ENCODE assay signal across 11 cellular contexts in genomic region chr1:221620437-221621384, GRCh38.
DNase-seq lines count a peak whose midpoint lies in the region; ATAC-seq, FAIRE-seq and TF ChIP-seq lines count a peak whose summit lies in the region.
"Had no signal": no experiment of that assay in that cellular context is flagged by ENCODE, and none has a peak within 500 bp of the region (broad histone marks: within the 10 kb centered on the region; RNA-seq: fewer than 3 reads in every experiment).

No MANE protein-coding gene starts in this region.

- no peaks in the 10 kb centered on the region for H3K79me2 ChIP-seq in SK-N-SH (ENCODE audit: insufficient read depth)
- no peaks in the 10 kb centered on the region for H3K79me2 ChIP-seq in hepatocyte

- H3K4me3 ChIP-seq in SK-N-SH (ENCODE audit: low read depth in 2 of 2, low read length in 1 of 2) (no peak overlapping the region), hepatocyte (no peak overlapping the region)
- H3K4me3 ChIP-seq: adrenal gland had no signal

- no peaks in the 10 kb centered on the region for H4K20me1 ChIP-seq in SK-N-SH (ENCODE audit: insufficient read depth)
- H4K20me1 ChIP-seq in hepatocyte (ENCODE audit: insufficient read depth, poor library complexity, severe bottlenecking) = no peaks in the 10 kb centered on the region

- DNase-seq in D721Med (ENCODE audit: insufficient read length, low spot score) (no peak), NCI-H1105 (lab: John Stamatoyannopoulos, UW) (peak; percentile 17), SK-N-SH (peak; percentile 27), hepatocyte (ENCODE audit: low spot score) (peak; percentile 9), T-helper 9 cell (no peak), nephron progenitor cell (no peak)
- DNase-seq in activated naive CD4-positive, alpha-beta T cell treated with anti-CD3 and anti-CD28 coated beads for 36 hours = no peak
- DNase-seq: CD8-positive, alpha-beta memory T cell had no signal

- peaks cover 5% of the 10 kb centered on the region for H3F3A ChIP-seq in SK-N-SH (replicated peaks; ENCODE audit: insufficient read depth)

- no peak for TF ChIP-seq CTCF in D721Med (IDR thresholded peaks at IDR 0.05; ENCODE audit: insufficient read depth, missing control alignments)
- TF ChIP-seq CTCF in SK-N-SH (IDR thresholded peaks at IDR 0.05) = no peak
- TF ChIP-seq CTCF in hepatocyte (IDR thresholded peaks at IDR 0.05; ENCODE audit: poor library complexity) = no peak
- no peak for TF ChIP-seq CTCF in nephron progenitor cell (IDR thresholded peaks at IDR 0.05)

- peak; percentile 7; the same call in 1 of the 2 replicates for TF ChIP-seq RAD21 in SK-N-SH (IDR thresholded peaks at IDR 0.05; ENCODE audit: low read length)

- CTCF ChIA-PET in SK-N-SH (lab: Yijun Ruan, JAX) = interaction anchor here (0.9 to 1.2 kb wide), 3 partner anchors 17 to 73 kb away, joined by 3 read pairs; no protein-coding TSS in a partner anchor
- CTCF ChIA-PET in activated naive CD4-positive, alpha-beta T cell treated with anti-CD3 and anti-CD28 coated beads for 36 hours (lab: Charles Lee) = interaction anchor here (1.0 to 1.2 kb wide), 2 partner anchors 11 to 61 kb away, joined by 3 read pairs; no protein-coding TSS in a partner anchor

- no peaks in the 10 kb centered on the region for H3K9me3 ChIP-seq in SK-N-SH
- H3K9me3 ChIP-seq in hepatocyte (ENCODE audit: low read depth) = no peaks in the 10 kb centered on the region
- H3K9me3 ChIP-seq: adrenal gland had no signal

- 66% methylated on average over 5 of the region's 5 CpGs for WGBS in SK-N-SH (ENCODE audit: low lambda C conversion rate)
- WGBS in hepatocyte (ENCODE audit: low lambda C conversion rate, missing lambda C conversion rate) = 89% methylated on average over 5 of the region's 5 CpGs

- no peak for ATAC-seq in GM18873 (IDR thresholded peaks at IDR 0.05; ENCODE audit: low FRiP score, unreplicated experiment)

- H3K9ac ChIP-seq in SK-N-SH = no peak overlapping the region

- peaks cover 0 to 11% of the 10 kb centered on the region in 2 experiments; a peak in 3 of 4 replicates for H3K4me1 ChIP-seq in SK-N-SH (ENCODE audit: control insufficient read depth in 1 of 2, insufficient read depth in 2 of 2, low read depth in 1 of 2, low read length in 1 of 2)
- H3K4me1 ChIP-seq in hepatocyte (ENCODE audit: insufficient read depth) = no peaks in the 10 kb centered on the region
- H3K4me1 ChIP-seq: adrenal gland had no signal

- H3K27ac ChIP-seq in SK-N-SH (ENCODE audit: low read depth in 2 of 2, low read length in 1 of 2) (peak overlapping the region; percentile 29 to 85; a peak in 3 of 4 replicates), hepatocyte (no peak overlapping the region)
- H3K27ac ChIP-seq: adrenal gland had no signal

- H3K9me2 ChIP-seq in SK-N-SH (no peaks in the 10 kb centered on the region), hepatocyte (replicated peaks; ENCODE audit: insufficient read depth) (no peaks in the 10 kb centered on the region)

- H2AFZ ChIP-seq in SK-N-SH (ENCODE audit: low read depth) (no peak overlapping the region; the same call in 1 of the 2 replicates), hepatocyte (no peak overlapping the region)

- H3K36me3 ChIP-seq in SK-N-SH (replicated peaks in 1 of 2; ENCODE audit: control insufficient read depth in 1 of 2, insufficient read depth in 2 of 2, low read length in 1 of 2) (no peaks in the 10 kb centered on the region), hepatocyte (replicated peaks; ENCODE audit: insufficient read depth, low read depth) (no peaks in the 10 kb centered on the region)
- H3K36me3 ChIP-seq: adrenal gland had no signal

- no peaks in the 10 kb centered on the region for H3K4me1 Mint-ChIP-seq in activated naive CD4-positive, alpha-beta T cell treated with anti-CD3 and anti-CD28 coated beads for 36 hours (ENCODE audit: low read depth)
- H3K4me1 Mint-ChIP-seq in nephron progenitor cell = no peaks in the 10 kb centered on the region
- H3K4me1 Mint-ChIP-seq: CD8-positive, alpha-beta memory T cell had no signal

- H3K4me2 ChIP-seq in SK-N-SH (no peak overlapping the region), hepatocyte (no peak overlapping the region)

- no peaks in the 10 kb centered on the region for H3K36me3 Mint-ChIP-seq in activated naive CD4-positive, alpha-beta T cell treated with anti-CD3 and anti-CD28 coated beads for 36 hours (ENCODE audit: low read depth)
- H3K36me3 Mint-ChIP-seq in nephron progenitor cell (ENCODE audit: low read depth) = no peaks in the 10 kb centered on the region

- H3K27me3 ChIP-seq in SK-N-SH (ENCODE audit: insufficient read depth) (no peaks in the 10 kb centered on the region), hepatocyte (no peaks in the 10 kb centered on the region)
- H3K27me3 ChIP-seq: adrenal gland had no signal

- H3K4me3 Mint-ChIP-seq in activated naive CD4-positive, alpha-beta T cell treated with anti-CD3 and anti-CD28 coated beads for 36 hours = no peak overlapping the region
- H3K4me3 Mint-ChIP-seq in nephron progenitor cell = no peak overlapping the region
- H3K4me3 Mint-ChIP-seq: CD8-positive, alpha-beta memory T cell; stimulated activated naive CD8-positive, alpha-beta T cell treated with anti-CD3 and anti-CD28 coated beads, Interleukin-15, Interleukin-2, amounts not matched to agents 100 ng/mL and 50 ng/mL, for 24 hours had no signal

- no peak overlapping the region for H3K27ac Mint-ChIP-seq in activated naive CD4-positive, alpha-beta T cell treated with anti-CD3 and anti-CD28 coated beads for 36 hours
- no peak overlapping the region for H3K27ac Mint-ChIP-seq in nephron progenitor cell
- H3K27ac Mint-ChIP-seq: stimulated activated naive CD8-positive, alpha-beta T cell treated with anti-CD3 and anti-CD28 coated beads, Interleukin-15, Interleukin-2, amounts not matched to agents 100 ng/mL and 50 ng/mL, for 24 hours had no signal

- peak; percentile 32 for FAIRE-seq in D721Med (lab: Jason Lieb, UNC)

- intact Hi-C loops in activated naive CD4-positive, alpha-beta T cell treated with anti-CD3 and anti-CD28 coated beads for 36 hours (cut with micrococcal nuclease) = no loop called here

- TF ChIP-seq EP300 in SK-N-SH (IDR thresholded peaks at IDR 0.05; ENCODE audit: borderline replicate concordance in 1 of 2, low read depth in 1 of 2, low read length in 1 of 2) = peak in 1 of 2 experiments; percentile 46; a peak in 1 of 4 replicates

- POLR2A ChIA-PET in SK-N-SH (lab: Yijun Ruan, JAX) = no interaction called here

- H3K27me3 Mint-ChIP-seq in activated naive CD4-positive, alpha-beta T cell treated with anti-CD3 and anti-CD28 coated beads for 36 hours (ENCODE audit: low read depth) = peaks cover 2% of the 10 kb centered on the region
- no peaks in the 10 kb centered on the region for H3K27me3 Mint-ChIP-seq in nephron progenitor cell (ENCODE audit: low read depth, poor library complexity)

- H3K9me3 Mint-ChIP-seq in activated naive CD4-positive, alpha-beta T cell treated with anti-CD3 and anti-CD28 coated beads for 36 hours = no peaks in the 10 kb centered on the region
- peaks cover 12% of the 10 kb centered on the region for H3K9me3 Mint-ChIP-seq in nephron progenitor cell
- H3K9me3 Mint-ChIP-seq: CD8-positive, alpha-beta memory T cell; stimulated activated naive CD8-positive, alpha-beta T cell treated with anti-CD3 and anti-CD28 coated beads, Interleukin-15, Interleukin-2, amounts not matched to agents 100 ng/mL and 50 ng/mL, for 24 hours had no signal

TF ChIP-seq in SK-N-SH, 30 proteins besides CTCF, POLR2A, EP300 and RAD21 (continues in another document):
- TF ChIP-seq PBX3 (IDR thresholded peaks at IDR 0.05) (peak; percentile 56; the same call in 1 of the 2 replicates), GATA2 (CRISPR knock-in tag; IDR thresholded peaks at IDR 0.05) (peak; percentile 56; the same call in 1 of the 2 replicates), JUND (IDR thresholded peaks at IDR 0.05) (peak; percentile 21; the same call in 1 of the 2 replicates), SMC3 (IDR thresholded peaks at IDR 0.05; ENCODE audit: low read depth, low read length) (0 out of 2 replicates have a peak, but pooled peaks have one; percentile 0), TAF1 (IDR thresholded peaks at IDR 0.05; ENCODE audit: borderline replicate concordance, low read depth, low read length) (no peak), TEAD4 (IDR thresholded peaks at IDR 0.05; ENCODE audit: borderline replicate concordance, insufficient read depth) (0 out of 2 replicates have a peak, but pooled peaks have one; percentile 19), FOXM1 (IDR thresholded peaks at IDR 0.05; ENCODE audit: low read depth) (no peak), REST (IDR thresholded peaks at IDR 0.05; ENCODE audit: low read depth, low read length) (no peak), NFIC (IDR thresholded peaks at IDR 0.05; ENCODE audit: borderline replicate concordance) (peak; percentile 80)

Comparison
In these comparisons a context has a peak if more than half of its experiments do, and no peak if none do; other contexts are left out.
1. DNase-seq: peak in NCI-H1105 (single experiment), SK-N-SH (single experiment) and hepatocyte (single experiment); none in D721Med (single experiment), activated naive CD4-positive, alpha-beta T cell treated with anti-CD3 and anti-CD28 coated beads for 36 hours (single experiment), T-helper 9 cell (single experiment) and nephron progenitor cell (single experiment).